8 cellular contexts compared by ENCODE assay signal in genomic region chr10:102117391-102118159, GRCh38. TPM values are rescaled to one million over a fixed set of nuclear protein-coding genes. Genes with fewer than 3 reads are reported as not detected.
DNase-seq lines count a peak whose midpoint lies in the region; ATAC-seq and TF ChIP-seq lines count a peak whose summit lies in the region.

No MANE protein-coding gene starts in this region.

- CTCF ChIA-PET in HEK293 (lab: Yijun Ruan, JAX): interaction anchor here (0.8 to 1.7 kb wide), 2 partner anchors 14 to 15 kb away, joined by 4 to 8 read pairs; partner anchors contain the start of gene PPRC1

- H3K27ac ChIP-seq in HEK293 (ENCODE audit: extremely low read depth, low read depth, low read length) (peak overlapping the region; percentile 78), epithelial cell of prostate (peak overlapping the region; percentile 82)

- H3K4me3 ChIP-seq in HEK293 (ENCODE audit: low read depth, low read length): peak overlapping the region; percentile 2
- peak overlapping the region; percentile 3 for H3K4me3 ChIP-seq in mononuclear cell (ENCODE audit: low read length)

- H3K27me3 ChIP-seq in mononuclear cell (ENCODE audit: insufficient read depth, low read length): no peaks in the 10 kb centered on the region

- H3K4me1 ChIP-seq in HEK293 (ENCODE audit: control insufficient read depth, insufficient read depth, low read length): peaks cover 50% of the 10 kb centered on the region
- H3K4me1 ChIP-seq in mononuclear cell (ENCODE audit: insufficient read depth, low read length): peaks cover 77% of the 10 kb centered on the region

- no peak for ATAC-seq in GM21515 (IDR thresholded peaks at IDR 0.05; ENCODE audit: unreplicated experiment)

- POLR2A ChIA-PET in HEK293 (lab: Yijun Ruan, JAX): interaction anchor here (0.8 kb wide), 1 partner anchor 32 kb away, joined by 8 read pairs; no protein-coding TSS in a partner anchor

- DNase-seq in AG20443 (ENCODE audit: low spot score): peak; percentile 61
- peak; percentile 48 for DNase-seq in NOMO-1 treated with DMSO at 0.1 percent for 48 hours (lab: John Stamatoyannopoulos, UW; ENCODE audit: unreplicated experiment)
- peak; percentile 77 for DNase-seq in activated CD8-positive, alpha-beta memory T cell treated with anti-CD3 and anti-CD28 coated beads, Interleukin-2, amount 50 U/mL, for 48 hours
- no peak for DNase-seq in epithelial cell of prostate (ENCODE audit: low read depth, low spot score)
- peak; percentile 37 to 45 for DNase-seq in stimulated activated CD8-positive, alpha-beta memory T cell treated with anti-CD3 and anti-CD28 coated beads, Interleukin-7, amount 100 ng/mL, for 48 hours (ENCODE audit: extremely low read depth in 1 of 2, low read depth in 1 of 2)

- H3K36me3 ChIP-seq in HEK293 (ENCODE audit: control insufficient read depth in 2 of 2, insufficient read depth in 1 of 2, low read length in 2 of 2): no peaks in the 10 kb centered on the region

- peak; percentile 89 for TF ChIP-seq CTCF in HEK293 (tag by site-specific recombination; IDR thresholded peaks at IDR 0.05)

- no peaks in the 10 kb centered on the region for H3K9me3 ChIP-seq in HEK293 (ENCODE audit: control insufficient read depth, insufficient read depth, low read depth, low read length)
- no peaks in the 10 kb centered on the region for H3K9me3 ChIP-seq in mononuclear cell (ENCODE audit: low read depth, low read length)

TF ChIP-seq in HEK293, 187 proteins besides CTCF, POLR2A, EP300 and RAD21 (continues in another document):
- TF ChIP-seq PRDM1 (tag by site-specific recombination; IDR thresholded peaks at IDR 0.05) (no peak), ZNF311 (tag by site-specific recombination; IDR thresholded peaks at IDR 0.05; ENCODE audit: borderline replicate concordance) (no peak), PRDM4 (tag by site-specific recombination; IDR thresholded peaks at IDR 0.05) (peak; percentile 70), ZNF629 (tag by site-specific recombination; IDR thresholded peaks at IDR 0.05) (peak; percentile 67; the same call in 1 of the 2 replicates), ZNF121 (tag by site-specific recombination; IDR thresholded peaks at IDR 0.05) (no peak), ZNF621 (tag by site-specific recombination; IDR thresholded peaks at IDR 0.05) (no peak), ZNF391 (tag by site-specific recombination; IDR thresholded peaks at IDR 0.05; ENCODE audit: borderline replicate concordance, low read depth) (peak; percentile 80; the same call in 1 of the 2 replicates), ZXDB (tag by site-specific recombination; IDR thresholded peaks at IDR 0.05) (peak; percentile 92), ZNF596 (tag by site-specific recombination; IDR thresholded peaks at IDR 0.05) (peak; percentile 53; the same call in 1 of the 2 replicates), INSM2 (tag by site-specific recombination; IDR thresholded peaks at IDR 0.05) (no peak; the same call in 1 of the 2 replicates), ZFP41 (tag by site-specific recombination; IDR thresholded peaks at IDR 0.05; ENCODE audit: borderline replicate concordance) (no peak), ZNF221 (tag by site-specific recombination; IDR thresholded peaks at IDR 0.05; ENCODE audit: borderline replicate concordance) (no peak), KLF9 (tag by site-specific recombination; IDR thresholded peaks at IDR 0.05; ENCODE audit: low read depth) (no peak; the same call in 1 of the 2 replicates), PRDM10 (tag by site-specific recombination; IDR thresholded peaks at IDR 0.05) (peak; percentile 93), KLF16 (tag by site-specific recombination; IDR thresholded peaks at IDR 0.05) (no peak), ZNF335 (tag by site-specific recombination; conservative IDR thresholded peaks at IDR 0.05) (peak; percentile 93), REPIN1 (tag by site-specific recombination; IDR thresholded peaks at IDR 0.05; ENCODE audit: low read depth) (no peak), GLIS2 (tag by site-specific recombination; IDR thresholded peaks at IDR 0.05) (peak; percentile 96), ZNF398 (tag by site-specific recombination; IDR thresholded peaks at IDR 0.05) (peak; percentile 97), ZNF350 (tag by site-specific recombination; IDR thresholded peaks at IDR 0.05) (no peak)

RNA-seq across cellular contexts. Expression of gene LDB1, which starts 2.6 kb away (rescaled TPM):
- total RNA-seq in mononuclear cell: 59.0 TPM

RNA-seq across cellular contexts. Expression of gene PPRC1, which starts 15.3 kb away (rescaled TPM):
- 12.1 TPM for total RNA-seq in mononuclear cell

RNA-seq across cellular contexts. Expression of gene NOLC1, which starts 34.6 kb away (rescaled TPM):
- total RNA-seq in mononuclear cell: 19.8 TPM

RNA-seq across cellular contexts. Expression of gene HPS6, which starts 52.4 kb away (rescaled TPM):
- 22.6 TPM for total RNA-seq in mononuclear cell
